20 cellular contexts compared by ENCODE assay signal in the genomic region with DNA sequence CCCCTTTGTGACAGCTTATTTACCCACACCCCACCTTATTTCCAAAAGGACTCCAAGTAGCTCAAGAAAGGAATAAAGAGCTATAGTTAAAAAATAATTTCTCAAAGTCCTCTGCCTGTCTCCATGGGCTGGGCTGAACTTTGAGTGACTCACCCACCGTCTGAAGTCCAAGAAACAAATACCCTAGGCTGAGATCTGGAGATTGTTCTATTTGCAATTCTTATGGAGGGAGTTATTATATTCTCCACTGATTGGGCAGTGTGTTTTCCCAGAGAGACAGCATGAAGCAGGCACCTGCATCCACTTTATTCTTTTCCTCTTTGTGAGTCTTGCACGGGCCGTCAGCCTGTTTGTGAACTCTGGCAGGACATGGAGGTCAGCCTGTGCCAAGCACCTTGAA.
DNase-seq lines count a peak whose midpoint lies in the region; ATAC-seq, FAIRE-seq and TF ChIP-seq lines count a peak whose summit lies in the region.
"Had no signal": no experiment of that assay in that cellular context is flagged by ENCODE, and none has a peak within 500 bp of the region (broad histone marks: within the 10 kb centered on the region; RNA-seq: fewer than 3 reads in every experiment).

No MANE protein-coding gene starts in this region.

- H3K79me2 ChIP-seq in astrocyte (ENCODE audit: insufficient read depth, low read length): no peaks in the 10 kb centered on the region

- H3K9ac ChIP-seq in astrocyte (ENCODE audit: low read length): no peak overlapping the region

- H3K9me3 ChIP-seq in astrocyte (ENCODE audit: insufficient read depth, low read depth, low read length): no peaks in the 10 kb centered on the region

- peak overlapping the region; percentile 24 for H3K27ac Mint-ChIP-seq in astrocyte (ENCODE audit: unreplicated experiment)
- H3K27ac Mint-ChIP-seq: B cell; CD4-positive, CD25-positive, alpha-beta regulatory T cell; IgD-negative memory B cell had no signal

- no peak overlapping the region for H3K4me3 ChIP-seq in astrocyte (ENCODE audit: insufficient read depth, low read depth, low read length)
- H3K4me3 ChIP-seq: GM12878 had no signal

- H3K4me2 ChIP-seq in astrocyte (ENCODE audit: low read length): no peak overlapping the region

- ATAC-seq in GM19395 (IDR thresholded peaks at IDR 0.05; ENCODE audit: unreplicated experiment) (no peak), GM19351 (IDR thresholded peaks at IDR 0.05; ENCODE audit: unreplicated experiment) (no peak)
- ATAC-seq: GM12878, HCT116 had no signal

- H2AFZ ChIP-seq in astrocyte (ENCODE audit: low read depth, low read length): no peak overlapping the region

- peaks cover 2% of the 10 kb centered on the region for H3K9me3 Mint-ChIP-seq in astrocyte (ENCODE audit: unreplicated experiment)

- no peak overlapping the region for H3K4me3 Mint-ChIP-seq in astrocyte (ENCODE audit: unreplicated experiment)
- H3K4me3 Mint-ChIP-seq: B cell; CD4-positive, CD25-positive, alpha-beta regulatory T cell; IgD-negative memory B cell had no signal

- no peaks in the 10 kb centered on the region for H3K36me3 Mint-ChIP-seq in astrocyte (ENCODE audit: low read depth, unreplicated experiment)
- H3K36me3 Mint-ChIP-seq: CD4-positive, CD25-positive, alpha-beta regulatory T cell; IgD-negative memory B cell had no signal

- peaks cover 4% of the 10 kb centered on the region for H3K4me1 ChIP-seq in astrocyte (ENCODE audit: insufficient read depth, low read length)

- TF ChIP-seq CTCF in astrocyte (IDR thresholded peaks at IDR 0.05; ENCODE audit: insufficient read depth, low read depth, low read length): no peak

- DNase-seq in M059J (ENCODE audit: low read depth) (peak; percentile 50), astrocyte (ENCODE audit: low read depth) (peak; percentile 38), iris pigment epithelial cell (ENCODE audit: low read depth) (peak; percentile 28), renal cortical epithelial cell (ENCODE audit: low read depth) (peak; percentile 74), NCI-H446 (lab: John Stamatoyannopoulos, UW) (no peak), DMS153 treated with DMSO at 0.1 percent for 48 hours (lab: John Stamatoyannopoulos, UW; ENCODE audit: unreplicated experiment) (no peak)
- DNase-seq: CD4-positive, CD25-positive, alpha-beta regulatory T cell; DMS79; GDM1; Kasumi-1; NCI-H1930; NCI-H748 treated with DMSO at 0.1 percent for 48 hours had no signal

- no peaks in the 10 kb centered on the region for H3K36me3 ChIP-seq in astrocyte (ENCODE audit: insufficient read depth, low read length)

- no peaks in the 10 kb centered on the region for H4K20me1 ChIP-seq in astrocyte (ENCODE audit: insufficient read depth, low read length)

- no peak overlapping the region for H3K27ac ChIP-seq in astrocyte (ENCODE audit: low read depth, low read length)
- H3K27ac ChIP-seq: HL-60 had no signal

- peaks cover 9% of the 10 kb centered on the region for H3K4me1 Mint-ChIP-seq in astrocyte (ENCODE audit: low read depth, unreplicated experiment)
- H3K4me1 Mint-ChIP-seq: B cell; CD4-positive, CD25-positive, alpha-beta regulatory T cell; IgD-negative memory B cell had no signal

- H3K27me3 Mint-ChIP-seq in astrocyte (ENCODE audit: low read depth, unreplicated experiment): no peaks in the 10 kb centered on the region
- H3K27me3 Mint-ChIP-seq: B cell, IgD-negative memory B cell had no signal

- H3K27me3 ChIP-seq in astrocyte (ENCODE audit: insufficient read depth, low read length): no peaks in the 10 kb centered on the region

- FAIRE-seq in astrocyte (lab: Jason Lieb, UNC): no peak
- FAIRE-seq: GM12878, HTR-8/SVneo had no signal

Comparison
In these comparisons a context has a peak if more than half of its experiments do, and no peak if none do; other contexts are left out.
1. DNase-seq: peak in M059J (single experiment), astrocyte (single experiment), iris pigment epithelial cell (single experiment) and renal cortical epithelial cell (single experiment); none in NCI-H446 (0 of 2) and DMS153 treated with DMSO at 0.1 percent for 48 hours (single experiment).